In the genomic region with DNA sequence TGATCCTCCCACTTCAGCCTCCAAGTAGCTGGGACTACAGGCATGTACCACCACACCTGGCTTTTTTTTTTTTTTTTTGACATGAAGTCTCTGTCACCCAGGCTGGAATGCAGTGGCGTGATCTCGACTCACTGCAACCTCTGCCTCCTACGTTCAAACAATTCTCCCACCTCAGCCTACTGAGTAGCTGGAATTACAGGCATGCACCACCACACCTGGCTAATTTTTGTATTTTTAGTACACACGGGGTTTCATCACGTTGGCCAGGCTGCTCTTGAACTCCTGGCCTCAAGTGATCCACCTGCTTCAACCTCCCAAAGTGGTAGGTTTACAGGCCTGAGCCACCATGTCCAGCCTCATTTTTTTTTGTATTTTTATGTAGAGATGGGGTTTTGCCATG, we compare ENCODE assay signal across 7 cellular contexts. TPM values are rescaled to one million over a fixed set of nuclear protein-coding genes. Genes with fewer than 3 reads are reported as not detected.
DNase-seq lines count a peak whose midpoint lies in the region; ATAC-seq and TF ChIP-seq lines count a peak whose summit lies in the region.
"Not testable (repeated sequence)": the region's sequence is repeated elsewhere in the genome, so short reads cannot be mapped to it uniquely, and the experiment has no call there.

No MANE protein-coding gene starts in this region.

- not testable (repeated sequence) for H3K18ac ChIP-seq in trophoblast cell (ENCODE audit: low read length)

- not testable (repeated sequence) for H3K23ac ChIP-seq in trophoblast cell (ENCODE audit: low read length)

- peaks cover 82 to 98% (median 95%) of the 10 kb centered on the region in 11 experiments for H4K20me1 ChIP-seq in BLaER1 treated with 17β-estradiol and CSF1 and Interleukin-3, amounts not matched to agents 10 nM and 100 nM

- not testable (repeated sequence) for H2BK120ac ChIP-seq in trophoblast cell (ENCODE audit: insufficient read depth, low read length, poor library complexity)

- H3K4me1 Mint-ChIP-seq in activated CD4-positive, alpha-beta T cell treated with anti-CD3 and anti-CD28 coated beads, Interleukin-2, amount 10 ng/mL, durations not matched to agents 24 days and 14 days = peaks cover 18% of the 10 kb centered on the region
- H3K4me1 Mint-ChIP-seq in stimulated activated memory B cell treated with anti-CD40 and anti-IgM and Interleukin-4, amounts not matched to agents 10 μg/mL and 1 μg/mL and 100 μg/mL, for 72 hours = peaks cover 69% of the 10 kb centered on the region

- peak overlapping the region; percentile 14 for H3K4ac ChIP-seq in trophoblast cell (ENCODE audit: low read depth, low read length)

- not testable (repeated sequence) for H3K27ac ChIP-seq in BLaER1 treated with 17β-estradiol and CSF1 and Interleukin-3, amounts not matched to agents 10 nM and 100 nM; trophoblast cell (ENCODE audit: low read depth, low read length)
- H3K27ac ChIP-seq in adrenal gland (peak overlapping the region in 3 of 5 donors; percentile 7 to 48 (median 26)), esophagus muscularis mucosa (replicated peaks in 1 of 4) (peak overlapping the region; percentile 99 to 100 (median 100)), right cardiac atrium (ENCODE audit: low read length) (peak overlapping the region; percentile 24)

- H3K36me3 ChIP-seq in BLaER1 treated with 17β-estradiol and CSF1 and Interleukin-3, amounts not matched to agents 10 nM and 100 nM = peaks cover 52 to 86% (median 78%) of the 10 kb centered on the region in 11 experiments
- peaks cover 0 to 37% of the 10 kb centered on the region in 2 donors for H3K36me3 ChIP-seq in adrenal gland (replicated peaks in 1 of 2)
- peaks cover 40 to 64% (median 52%) of the 10 kb centered on the region in 4 donors for H3K36me3 ChIP-seq in esophagus muscularis mucosa
- peaks cover 43 to 47% of the 10 kb centered on the region in 2 experiments for H3K36me3 ChIP-seq in trophoblast cell (ENCODE audit: control insufficient read depth in 1 of 2, insufficient read depth in 2 of 2, low read length in 2 of 2)

- H3K14ac ChIP-seq in trophoblast cell (ENCODE audit: low read length) = not testable (repeated sequence)

- TF ChIP-seq CTCF in adrenal gland (IDR thresholded peaks at IDR 0.05); esophagus muscularis mucosa (IDR thresholded peaks at IDR 0.05): not testable (repeated sequence)

- not testable (repeated sequence) for DNase-seq in activated CD4-positive, alpha-beta T cell treated with anti-CD3 and anti-CD28 coated beads, Interleukin-2, amount 10 ng/mL, durations not matched to agents 24 days and 14 days; adrenal gland; esophagus muscularis mucosa (ENCODE audit: extremely low spot score); right cardiac atrium
- DNase-seq in trophoblast cell = peak in 1 of 2 donors; percentile 48

- not testable (repeated sequence) for H3K9me3 ChIP-seq in BLaER1 treated with 17β-estradiol and CSF1 and Interleukin-3, amounts not matched to agents 10 nM and 100 nM (replicated peaks in 1 of 11); adrenal gland (replicated peaks in 1 of 3); esophagus muscularis mucosa; right cardiac atrium (ENCODE audit: control insufficient read depth, low read length); trophoblast cell (ENCODE audit: insufficient read depth, low read depth, low read length)

- H4K8ac ChIP-seq in trophoblast cell (ENCODE audit: low read depth, low read length) = not testable (repeated sequence)

- not testable (repeated sequence) for H3K4me3 ChIP-seq in BLaER1 treated with 17β-estradiol and CSF1 and Interleukin-3, amounts not matched to agents 10 nM and 100 nM; adrenal gland; esophagus muscularis mucosa; right cardiac atrium (ENCODE audit: low read length); trophoblast cell (ENCODE audit: low read depth, low read length)

- H3K4me1 ChIP-seq in BLaER1 treated with 17β-estradiol and CSF1 and Interleukin-3, amounts not matched to agents 10 nM and 100 nM = peaks cover 44 to 53% (median 51%) of the 10 kb centered on the region in 10 experiments
- H3K4me1 ChIP-seq in adrenal gland (replicated peaks in 1 of 2) (peaks cover 30 to 74% of the 10 kb centered on the region in 2 donors), esophagus muscularis mucosa (peaks cover 69 to 86% (median 83%) of the 10 kb centered on the region in 4 donors), right cardiac atrium (ENCODE audit: control insufficient read depth, insufficient read depth, low read length) (peaks cover 12% of the 10 kb centered on the region)
- H3K4me1 ChIP-seq in trophoblast cell (ENCODE audit: control insufficient read depth in 1 of 2, insufficient read depth in 2 of 2, low read length in 2 of 2) = not testable (repeated sequence)

- H3K27me3 ChIP-seq in BLaER1 treated with 17β-estradiol and CSF1 and Interleukin-3, amounts not matched to agents 10 nM and 100 nM; adrenal gland; esophagus muscularis mucosa; right cardiac atrium (ENCODE audit: control insufficient read depth, insufficient read depth); trophoblast cell (ENCODE audit: insufficient read depth, low read length): not testable (repeated sequence)

- not testable (repeated sequence) for H2AK5ac ChIP-seq in trophoblast cell (ENCODE audit: low read length)

- H3K27ac Mint-ChIP-seq in activated CD4-positive, alpha-beta T cell treated with anti-CD3 and anti-CD28 coated beads, Interleukin-2, amount 10 ng/mL, durations not matched to agents 24 days and 14 days = peak overlapping the region; percentile 29
- H3K27ac Mint-ChIP-seq in stimulated activated memory B cell treated with anti-CD40 and anti-IgM and Interleukin-4, amounts not matched to agents 10 μg/mL and 1 μg/mL and 100 μg/mL, for 72 hours = peak overlapping the region; percentile 76

- H3K79me1 ChIP-seq in trophoblast cell (ENCODE audit: low read length) = peaks cover 11% of the 10 kb centered on the region

- H4K91ac ChIP-seq in trophoblast cell (ENCODE audit: low read depth, low read length) = not testable (repeated sequence)

- not testable (repeated sequence) for H3K4me3 Mint-ChIP-seq in activated CD4-positive, alpha-beta T cell treated with anti-CD3 and anti-CD28 coated beads, Interleukin-2, amount 10 ng/mL, durations not matched to agents 24 days and 14 days; stimulated activated memory B cell treated with anti-CD40 and anti-IgM and Interleukin-4, amounts not matched to agents 10 μg/mL and 1 μg/mL and 100 μg/mL, for 72 hours

- peak overlapping the region in 9 of 11 experiments; percentile 2 to 57 (median 24); a peak in 8 of 22 replicates for H3K4me2 ChIP-seq in BLaER1 treated with 17β-estradiol and CSF1 and Interleukin-3, amounts not matched to agents 10 nM and 100 nM
- not testable (repeated sequence) for H3K4me2 ChIP-seq in trophoblast cell (ENCODE audit: low read length)

- not testable (repeated sequence) for H3K9me3 Mint-ChIP-seq in activated CD4-positive, alpha-beta T cell treated with anti-CD3 and anti-CD28 coated beads, Interleukin-2, amount 10 ng/mL, durations not matched to agents 24 days and 14 days; stimulated activated memory B cell treated with anti-CD40 and anti-IgM and Interleukin-4, amounts not matched to agents 10 μg/mL and 1 μg/mL and 100 μg/mL, for 72 hours

- 70 to 76% (median 75%) methylated on average over 5 of the region's 5 CpGs for WGBS in adrenal gland, 4 donors
- WGBS in esophagus muscularis mucosa = 79% methylated on average over 5 of the region's 5 CpGs
- 60% methylated on average over 5 of the region's 5 CpGs for WGBS in right cardiac atrium
- WGBS in trophoblast cell (ENCODE audit: extremely low coverage, insufficient coverage, insufficient read length) = 100% methylated on average over 1 of the region's 5 CpGs

- intact Hi-C loops in activated CD4-positive, alpha-beta T cell treated with anti-CD3 and anti-CD28 coated beads, Interleukin-2, amount 10 ng/mL, durations not matched to agents 24 days and 14 days (cut with micrococcal nuclease) = loop anchor here (10.0 kb wide), 1 partner anchor 346 kb away; the partner anchor contains the start of gene EP300
- intact Hi-C loops in adrenal gland (cut with DNase I); esophagus muscularis mucosa (cut with DNase I); right cardiac atrium (cut with DNase I): not testable (repeated sequence)

- not testable (repeated sequence) for H2AFZ ChIP-seq in trophoblast cell (ENCODE audit: insufficient read depth, low read length, poor library complexity)

- not testable (repeated sequence) for H2BK5ac ChIP-seq in trophoblast cell (ENCODE audit: low read depth, low read length, poor library complexity)

- not testable (repeated sequence) for TF ChIP-seq EP300 in esophagus muscularis mucosa (IDR thresholded peaks at IDR 0.05)

- H3K27me3 Mint-ChIP-seq in activated CD4-positive, alpha-beta T cell treated with anti-CD3 and anti-CD28 coated beads, Interleukin-2, amount 10 ng/mL, durations not matched to agents 24 days and 14 days; stimulated activated memory B cell treated with anti-CD40 and anti-IgM and Interleukin-4, amounts not matched to agents 10 μg/mL and 1 μg/mL and 100 μg/mL, for 72 hours: not testable (repeated sequence)

- H3K36me3 Mint-ChIP-seq in activated CD4-positive, alpha-beta T cell treated with anti-CD3 and anti-CD28 coated beads, Interleukin-2, amount 10 ng/mL, durations not matched to agents 24 days and 14 days (ENCODE audit: low read depth) = peaks cover 43% of the 10 kb centered on the region
- peaks cover 33% of the 10 kb centered on the region for H3K36me3 Mint-ChIP-seq in stimulated activated memory B cell treated with anti-CD40 and anti-IgM and Interleukin-4, amounts not matched to agents 10 μg/mL and 1 μg/mL and 100 μg/mL, for 72 hours

- H3K9ac ChIP-seq in BLaER1 treated with 17β-estradiol and CSF1 and Interleukin-3, amounts not matched to agents 10 nM and 100 nM = peak overlapping the region in 6 of 11 experiments; percentile 5 to 44 (median 20); a peak in 4 of 22 replicates
- not testable (repeated sequence) for H3K9ac ChIP-seq in trophoblast cell (ENCODE audit: low read length)

- not testable (repeated sequence) for H2BK12ac ChIP-seq in trophoblast cell (ENCODE audit: low read length)

- ATAC-seq in right cardiac atrium; stimulated activated memory B cell treated with anti-CD40 and anti-IgM and Interleukin-4, amounts not matched to agents 10 μg/mL and 1 μg/mL and 100 μg/mL, for 72 hours: not testable (repeated sequence)

- not testable (repeated sequence) for TF ChIP-seq POLR2A in adrenal gland (IDR thresholded peaks at IDR 0.05); esophagus muscularis mucosa (IDR thresholded peaks at IDR 0.05; ENCODE audit: low read depth)

- H4K12ac ChIP-seq in trophoblast cell (ENCODE audit: low read depth, low read length) = not testable (repeated sequence)

- H3K79me2 ChIP-seq in trophoblast cell (ENCODE audit: control insufficient read depth, insufficient read depth, low read length, poor library complexity) = peaks cover 23% of the 10 kb centered on the region

RNA-seq across cellular contexts. Expression of gene TOB2, which starts 6.1 kb away (rescaled TPM):
- total RNA-seq in activated CD4-positive, alpha-beta T cell treated with anti-CD3 and anti-CD28 coated beads, Interleukin-2, amount 10 ng/mL, durations not matched to agents 24 days and 14 days = 41.4 and 42.7 TPM in 2 replicates
- total RNA-seq in adrenal gland (100 to 1,000 TPM in 1 of 8 donors, 10 to 100 TPM in 7; 36.2 to 117 (median 61.5) TPM), esophagus muscularis mucosa (100 to 1,000 TPM in 1 of 4 donors, 10 to 100 TPM in 3; 56.2 to 100 (median 93.0) TPM), right cardiac atrium (10 to 100 TPM; 52.3 to 72.7 (median 69.4) TPM)
- polyA plus RNA-seq in adrenal gland (10 to 100 TPM; 14.7 to 24.1 (median 20.6) TPM), right cardiac atrium (39.4 TPM)
- polyA plus RNA-seq in trophoblast cell (2013) = 30.8 and 31.2 TPM in 2 replicates

RNA-seq across cellular contexts. Expression of gene PHF5A, which starts 28.0 kb away (rescaled TPM):
- total RNA-seq in activated CD4-positive, alpha-beta T cell treated with anti-CD3 and anti-CD28 coated beads, Interleukin-2, amount 10 ng/mL, durations not matched to agents 24 days and 14 days = 90.3 and 98.3 TPM in 2 replicates
- total RNA-seq in adrenal gland = 10 to 100 TPM; 18.2 to 35.9 (median 27.1) TPM
- 10 to 100 TPM; 29.5 to 50.8 (median 38.4) TPM for polyA plus RNA-seq in adrenal gland
- 10 to 100 TPM; 36.5 to 46.1 (median 42.2) TPM for total RNA-seq in esophagus muscularis mucosa
- 10 to 100 TPM; 22.4 to 26.0 (median 25.0) TPM for total RNA-seq in right cardiac atrium
- polyA plus RNA-seq in right cardiac atrium = 34.6 TPM
- 46.3 and 48.1 TPM in 2 replicates for polyA plus RNA-seq in trophoblast cell (2013)

RNA-seq across cellular contexts. Expression of gene ACO2, which starts 28.4 kb away (rescaled TPM):
- total RNA-seq in activated CD4-positive, alpha-beta T cell treated with anti-CD3 and anti-CD28 coated beads, Interleukin-2, amount 10 ng/mL, durations not matched to agents 24 days and 14 days = 103 and 104 TPM in 2 replicates
- total RNA-seq in adrenal gland = 100 to 1,000 TPM; 129 to 212 (median 151) TPM
- 100 to 1,000 TPM in 1 of 3 donors, 10 to 100 TPM in 2; 35.5 to 135 (median 64.8) TPM for polyA plus RNA-seq in adrenal gland
- total RNA-seq in esophagus muscularis mucosa = 100 to 1,000 TPM; 141 to 214 (median 166) TPM
- 100 to 1,000 TPM; 532 to 611 (median 544) TPM for total RNA-seq in right cardiac atrium
- 471 TPM for polyA plus RNA-seq in right cardiac atrium
- 63.0 and 64.1 TPM in 2 replicates for polyA plus RNA-seq in trophoblast cell (2013)

RNA-seq across cellular contexts. Expression of gene TEF, which starts 58.8 kb away (rescaled TPM):
- total RNA-seq in activated CD4-positive, alpha-beta T cell treated with anti-CD3 and anti-CD28 coated beads, Interleukin-2, amount 10 ng/mL, durations not matched to agents 24 days and 14 days = 2.0 and 2.1 TPM in 2 replicates
- total RNA-seq in adrenal gland (10 to 100 TPM; 17.0 to 33.9 (median 23.9) TPM), esophagus muscularis mucosa (10 to 100 TPM; 19.5 to 47.8 (median 36.6) TPM), right cardiac atrium (10 to 100 TPM; 12.4 to 27.5 (median 22.6) TPM)
- polyA plus RNA-seq in adrenal gland (10 to 100 TPM; 11.8 to 17.5 (median 15.2) TPM), right cardiac atrium (22.1 TPM)
- 4.0 and 4.4 TPM in 2 replicates for polyA plus RNA-seq in trophoblast cell (2013)
